ENCODE assay signal across 9 cellular contexts in the genomic region with DNA sequence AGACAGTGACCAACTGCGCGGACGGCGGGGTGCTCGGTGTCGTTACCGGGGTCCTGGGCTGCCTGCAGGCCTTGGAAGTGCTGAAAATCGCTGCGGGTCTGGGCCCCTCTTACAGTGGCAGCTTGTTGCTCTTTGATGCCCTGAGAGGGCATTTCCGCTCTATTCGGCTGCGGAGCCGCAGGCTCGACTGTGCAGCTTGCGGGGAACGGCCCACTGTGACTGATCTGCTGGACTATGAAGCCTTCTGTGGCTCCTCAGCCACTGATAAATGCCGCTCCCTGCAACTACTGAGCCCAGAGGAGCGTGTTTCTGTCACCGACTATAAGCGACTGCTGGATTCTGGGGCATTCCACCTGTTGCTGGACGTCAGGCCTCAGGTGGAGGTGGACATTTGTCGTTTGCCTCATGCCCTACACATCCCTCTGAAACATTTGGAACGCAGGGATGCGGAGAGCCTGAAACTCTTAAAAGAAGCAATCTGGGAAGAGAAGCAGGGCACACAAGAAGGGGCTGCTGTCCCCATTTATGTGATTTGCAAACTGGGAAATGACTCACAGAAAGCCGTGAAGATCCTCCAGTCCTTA. TPM values are rescaled to one million over a fixed set of nuclear protein-coding genes. Genes with fewer than 3 reads are reported as not detected.
A peak's percentile ranks its signal among the peaks of the same experiment; 100 is the strongest.
DNase-seq lines count a peak whose midpoint lies in the region; ATAC-seq, FAIRE-seq and TF ChIP-seq lines count a peak whose summit lies in the region.
"Had no signal": no experiment of that assay in that cellular context is flagged by ENCODE, and none has a peak within 500 bp of the region (broad histone marks: within the 10 kb centered on the region; RNA-seq: fewer than 3 reads in every experiment).

No MANE protein-coding gene starts in this region.

- no peaks in the 10 kb centered on the region for H3K27me3 ChIP-seq in right atrium auricular region
- H3K27me3 ChIP-seq in bronchial epithelial cell (ENCODE audit: control insufficient read depth, insufficient read depth, low read length): no peaks in the 10 kb centered on the region
- no peaks in the 10 kb centered on the region for H3K27me3 ChIP-seq in mononuclear cell (ENCODE audit: insufficient read depth, low read length)
- H3K27me3 ChIP-seq in vagina: no peaks in the 10 kb centered on the region

- peaks cover 2% of the 10 kb centered on the region for H3K36me3 ChIP-seq in right atrium auricular region
- H3K36me3 ChIP-seq in bronchial epithelial cell (ENCODE audit: control insufficient read depth, insufficient read depth, low read length): peaks cover 3% of the 10 kb centered on the region
- peaks cover 0 to 8% of the 10 kb centered on the region in 2 donors for H3K36me3 ChIP-seq in vagina

- DNase-seq in right atrium auricular region (ENCODE audit: low spot score): no peak
- DNase-seq in left ventricle myocardium superior: no peak
- no peak for DNase-seq in bronchial epithelial cell (ENCODE audit: low read depth)
- DNase-seq in vagina (ENCODE audit: extremely low spot score in 2 of 2): no peak
- no peak for DNase-seq in HTR-8/SVneo (ENCODE audit: insufficient read length, low spot score)
- no peak for DNase-seq in GM12892 (ENCODE audit: insufficient read length)

- TF ChIP-seq POLR2A in vagina (IDR thresholded peaks at IDR 0.05) (no peak), GM12892 (IDR thresholded peaks at IDR 0.05; ENCODE audit: low read depth, low read length) (no peak)

- TF ChIP-seq CTCF in right atrium auricular region (IDR thresholded peaks at IDR 0.05): no peak
- TF ChIP-seq CTCF in bronchial epithelial cell (IDR thresholded peaks at IDR 0.05; ENCODE audit: insufficient read depth, low read length, severe bottlenecking): no peak
- TF ChIP-seq CTCF in vagina (IDR thresholded peaks at IDR 0.05): no peak

- FAIRE-seq in bronchial epithelial cell (lab: Jason Lieb, UNC) (no peak), HTR-8/SVneo (lab: Jason Lieb, UNC) (no peak), GM12892 (lab: Jason Lieb, UNC) (no peak)
- FAIRE-seq: G401.6 had no signal

- H3K27ac ChIP-seq in right atrium auricular region: no peak overlapping the region
- H3K27ac ChIP-seq in vagina: no peak overlapping the region

- intact Hi-C loops in left ventricle myocardium superior (cut with micrococcal nuclease) (loop anchor here (2.0 kb wide), 1 partner anchor 27 kb away; no protein-coding TSS in a partner anchor), vagina (cut with DNase I) (no loop called here)

- H3K4me1 ChIP-seq in right atrium auricular region (peaks cover 0 to 46% of the 10 kb centered on the region in 2 donors), mononuclear cell (ENCODE audit: insufficient read depth, low read length) (peaks cover 31% of the 10 kb centered on the region), vagina (peaks cover 54% of the 10 kb centered on the region)

- H3K4me3 ChIP-seq in right atrium auricular region (peak overlapping the region; percentile 96 to 99), bronchial epithelial cell (ENCODE audit: low read depth, low read length) (peak overlapping the region; percentile 80), mononuclear cell (ENCODE audit: low read length) (peak overlapping the region; percentile 72), vagina (peak overlapping the region; percentile 88 to 95)

- ATAC-seq in left ventricle myocardium superior (no peak), HG02973 (IDR thresholded peaks at IDR 0.05; ENCODE audit: unreplicated experiment) (no peak)

- H3K9me3 ChIP-seq in right atrium auricular region (no peaks in the 10 kb centered on the region), mononuclear cell (ENCODE audit: low read depth, low read length) (no peaks in the 10 kb centered on the region), vagina (no peaks in the 10 kb centered on the region)

RNA-seq across cellular contexts. Expression of a gene that starts 1.0 kb away (rescaled TPM):
- total RNA-seq in right atrium auricular region: 1 to 10 TPM; 2.9 to 3.1 TPM
- 3.1 TPM for total RNA-seq in left ventricle myocardium superior
- 8.1 and 9.7 TPM in 2 replicates for total RNA-seq in bronchial epithelial cell
- 3.8 TPM for total RNA-seq in mononuclear cell
- 3.2 TPM for total RNA-seq in vagina
- 1.9 TPM for polyA plus RNA-seq in GM12892 (2012; ENCODE audit: missing spikeins)

RNA-seq across cellular contexts. Expression of a gene that starts 1.3 kb away (rescaled TPM):
- total RNA-seq in right atrium auricular region (10 to 100 TPM; 35.0 to 78.1 TPM), left ventricle myocardium superior (41.2 TPM), bronchial epithelial cell (82.7 and 87.8 TPM in 2 replicates), mononuclear cell (58.2 TPM), vagina (21.1 TPM)
- polyA plus RNA-seq in GM12892 (2012; ENCODE audit: missing spikeins): 90.4 TPM

RNA-seq across cellular contexts. Expression of a gene that starts 28.4 kb away (rescaled TPM):
- 10 to 100 TPM; 23.7 to 34.3 TPM for total RNA-seq in right atrium auricular region
- total RNA-seq in left ventricle myocardium superior: 34.2 TPM
- total RNA-seq in bronchial epithelial cell: 22.5 and 28.2 TPM in 2 replicates
- total RNA-seq in mononuclear cell: 44.5 TPM
- total RNA-seq in vagina: 51.6 TPM
- 38.1 TPM for polyA plus RNA-seq in GM12892 (2012; ENCODE audit: missing spikeins)
